Comparison of ENCODE assay signal across 30 cellular contexts in genomic region chr17:82907797-82908261, GRCh38.
DNase-seq lines count a peak whose midpoint lies in the region; ATAC-seq and FAIRE-seq lines count a peak whose summit lies in the region.
"Had no signal": no experiment of that assay in that cellular context is flagged by ENCODE, and none has a peak within 500 bp of the region (broad histone marks: within the 10 kb centered on the region; RNA-seq: fewer than 3 reads in every experiment).

No MANE protein-coding gene starts in this region.

- no peak for DNase-seq in activated T-cell treated with anti-CD3 and anti-CD28 coated beads, Interleukin-2, amount 50 U/mL, for 24 hours
- no peak for DNase-seq in activated T-cell treated with anti-CD3 and anti-CD28 coated beads, Interleukin-2, amount 50 U/mL, for 4 hours
- no peak for DNase-seq in T-helper 17 cell
- no peak for DNase-seq in mesenchymal stem cell
- DNase-seq in urothelium cell line (ENCODE audit: low spot score), result no peak
- no peak for DNase-seq in iPS-NIHi7 (ENCODE audit: extremely low spot score)
- DNase-seq in NCI-H226, result no peak
- no peak for DNase-seq in DMS79 (lab: John Stamatoyannopoulos, UW)
- DNase-seq: activated CD4-positive, alpha-beta T cell treated with anti-CD3 and anti-CD28 coated beads for 48 hours; foreskin fibroblast; heart right ventricle; immature natural killer cell; KG1; naive thymus-derived CD4-positive, alpha-beta T cell; NCI-H146; NCI-H526; SK-N-SH; stimulated activated CD4-positive, alpha-beta T cell treated with anti-CD3 and anti-CD28 coated beads, Interleukin-12 subunit alpha, Interleukin-12 subunit beta, amount 100 ng/mL, for 4 hours; stimulated activated CD4-positive, alpha-beta T cell treated with anti-CD3 and anti-CD28 coated beads, Interleukin-4, amount 100 ng/mL, for 24 hours; stimulated activated naive CD4-positive, alpha-beta T cell; T-helper 2 cell had no signal

- H3K4me3 Mint-ChIP-seq in activated T-cell treated with anti-CD3 and anti-CD28 coated beads, Interleukin-2, amount 50 U/mL, for 24 hours, result no peak overlapping the region
- no peak overlapping the region for H3K4me3 Mint-ChIP-seq in activated T-cell treated with anti-CD3 and anti-CD28 coated beads, Interleukin-2, amount 50 U/mL, for 4 hours
- H3K4me3 Mint-ChIP-seq in T-helper 17 cell, result no peak overlapping the region
- H3K4me3 Mint-ChIP-seq: activated T-helper 1 cell treated with anti-CD3 and anti-CD28 coated beads, Interleukin-12 subunit alpha, Interleukin-12 subunit beta, Interleukin-2, Interleukin-4 antibody, amounts not matched to agents 30 ng/mL and 10 ng/mL and 1 ng/mL, durations not matched to agents 14 hours and 24 hours and 36 hours; immature natural killer cell had no signal

- 94% methylated on average over 13 of the region's 13 CpGs for WGBS in mesenchymal stem cell

- peaks cover 78% of the 10 kb centered on the region for H3K36me3 Mint-ChIP-seq in activated T-cell treated with anti-CD3 and anti-CD28 coated beads, Interleukin-2, amount 50 U/mL, for 24 hours (ENCODE audit: low read depth)
- H3K36me3 Mint-ChIP-seq in activated T-cell treated with anti-CD3 and anti-CD28 coated beads, Interleukin-2, amount 50 U/mL, for 4 hours (ENCODE audit: insufficient read depth), result peaks cover 27% of the 10 kb centered on the region
- peaks cover 6% of the 10 kb centered on the region for H3K36me3 Mint-ChIP-seq in T-helper 17 cell (ENCODE audit: low read depth)

- H3K27ac Mint-ChIP-seq in activated T-cell treated with anti-CD3 and anti-CD28 coated beads, Interleukin-2, amount 50 U/mL, for 24 hours, result peak overlapping the region; percentile 33
- peak overlapping the region; percentile 24 for H3K27ac Mint-ChIP-seq in T-helper 17 cell
- H3K27ac Mint-ChIP-seq: activated T-helper 1 cell treated with anti-CD3 and anti-CD28 coated beads, Interleukin-12 subunit alpha, Interleukin-12 subunit beta, Interleukin-2, Interleukin-4 antibody, amounts not matched to agents 30 ng/mL and 10 ng/mL and 1 ng/mL, durations not matched to agents 14 hours and 24 hours and 36 hours had no signal

- peak overlapping the region; percentile 24 for H3K9ac ChIP-seq in mesenchymal stem cell (ENCODE audit: low read length)
- H3K9ac ChIP-seq: SK-N-SH had no signal

- H3K4me2 ChIP-seq in mesenchymal stem cell (ENCODE audit: low read length, poor library complexity, severe bottlenecking), result no peak overlapping the region
- H3K4me2 ChIP-seq: SK-N-SH had no signal

- no peak overlapping the region for H2AK5ac ChIP-seq in mesenchymal stem cell (ENCODE audit: low read length, severe bottlenecking)

- no peaks in the 10 kb centered on the region for H3K27me3 ChIP-seq in mesenchymal stem cell (ENCODE audit: control insufficient read depth in 1 of 2, insufficient read depth in 1 of 2, low read length in 2 of 2)
- H3K27me3 ChIP-seq: ascending aorta, heart right ventricle, left lung, pancreas, right atrium auricular region had no signal

- H3K9me3 Mint-ChIP-seq in activated T-cell treated with anti-CD3 and anti-CD28 coated beads, Interleukin-2, amount 50 U/mL, for 24 hours, result no peaks in the 10 kb centered on the region
- no peaks in the 10 kb centered on the region for H3K9me3 Mint-ChIP-seq in activated T-cell treated with anti-CD3 and anti-CD28 coated beads, Interleukin-2, amount 50 U/mL, for 4 hours
- H3K9me3 Mint-ChIP-seq: activated naive CD4-positive, alpha-beta T cell treated with anti-CD3 and anti-CD28 coated beads, Interleukin-2, amount 50 U/mL, for 72 hours; activated T-helper 1 cell treated with anti-CD3 and anti-CD28 coated beads, Interleukin-12 subunit alpha, Interleukin-12 subunit beta, Interleukin-2, Interleukin-4 antibody, amounts not matched to agents 30 ng/mL and 10 ng/mL and 1 ng/mL, durations not matched to agents 14 hours and 24 hours and 36 hours; immature natural killer cell; naive thymus-derived CD4-positive, alpha-beta T cell had no signal

- peak; percentile 37 for FAIRE-seq in urothelium cell line (lab: Jason Lieb, UNC)
- FAIRE-seq: HTR-8/SVneo, pancreas had no signal

- no peak overlapping the region for H2BK120ac ChIP-seq in mesenchymal stem cell (ENCODE audit: low read depth, low read length)

- H3K4me1 ChIP-seq in mesenchymal stem cell (ENCODE audit: control insufficient read depth, insufficient read depth, low read depth, low read length), result peaks cover 2% of the 10 kb centered on the region
- H3K4me1 ChIP-seq: ascending aorta, right atrium auricular region had no signal

- peaks cover 9% of the 10 kb centered on the region for H3K79me1 ChIP-seq in mesenchymal stem cell (replicated peaks; ENCODE audit: low read length, poor library complexity, severe bottlenecking)

- H3K27ac ChIP-seq in mesenchymal stem cell (ENCODE audit: low read length, poor library complexity, severe bottlenecking), result no peak overlapping the region
- H3K27ac ChIP-seq: 22Rv1, ascending aorta, epithelial cell of prostate, heart right ventricle, left lung, right atrium auricular region had no signal

- peaks cover 45 to 61% of the 10 kb centered on the region in 2 experiments for H3K36me3 ChIP-seq in mesenchymal stem cell (ENCODE audit: control insufficient read depth in 1 of 2, insufficient read depth in 2 of 2, low read depth in 1 of 2, low read length in 2 of 2)
- H3K36me3 ChIP-seq: pancreas had no signal

- H3K4me1 Mint-ChIP-seq in activated T-cell treated with anti-CD3 and anti-CD28 coated beads, Interleukin-2, amount 50 U/mL, for 24 hours (ENCODE audit: low read depth), result peaks cover 20% of the 10 kb centered on the region
- H3K4me1 Mint-ChIP-seq in activated T-cell treated with anti-CD3 and anti-CD28 coated beads, Interleukin-2, amount 50 U/mL, for 4 hours (ENCODE audit: low read depth), result peaks cover 5% of the 10 kb centered on the region
- H3K4me1 Mint-ChIP-seq in T-helper 17 cell, result peaks cover 12% of the 10 kb centered on the region

- no peak overlapping the region for H3K18ac ChIP-seq in mesenchymal stem cell (ENCODE audit: low read depth in 1 of 2, low read length in 2 of 2)

- peak overlapping the region in 1 of 2 experiments; percentile 41 for H3K4me3 ChIP-seq in mesenchymal stem cell (ENCODE audit: insufficient read depth in 1 of 2, low read depth in 1 of 2, low read length in 2 of 2)
- H3K4me3 ChIP-seq: ascending aorta, heart right ventricle, left lung, pancreas, right atrium auricular region had no signal

- no peak overlapping the region for H2AFZ ChIP-seq in mesenchymal stem cell (ENCODE audit: low read depth, low read length)

- no peak overlapping the region for H2BK15ac ChIP-seq in mesenchymal stem cell (ENCODE audit: low read depth, poor library complexity, severe bottlenecking)

- H3K9me3 ChIP-seq in T-helper 17 cell (ENCODE audit: control insufficient read depth, low read length, poor library complexity, severe bottlenecking), result no peaks in the 10 kb centered on the region
- H3K9me3 ChIP-seq in mesenchymal stem cell (ENCODE audit: control insufficient read depth, low read length), result no peaks in the 10 kb centered on the region
- H3K9me3 ChIP-seq: ascending aorta, heart right ventricle, left lung, pancreas, right atrium auricular region, SK-N-SH had no signal

- H3K14ac ChIP-seq in mesenchymal stem cell (ENCODE audit: low read length in 2 of 2), result no peak overlapping the region

- H4K8ac ChIP-seq in mesenchymal stem cell (ENCODE audit: low read length), result no peak overlapping the region

- no peak overlapping the region for H2BK12ac ChIP-seq in mesenchymal stem cell (ENCODE audit: low read length in 2 of 2)

- peak overlapping the region in 1 of 2 experiments; percentile 38 for H3K23ac ChIP-seq in mesenchymal stem cell (ENCODE audit: low read length in 2 of 2)

- no peak overlapping the region for H2BK5ac ChIP-seq in mesenchymal stem cell (ENCODE audit: low read depth, low read length, poor library complexity, severe bottlenecking)

- no peak overlapping the region for H3K4ac ChIP-seq in mesenchymal stem cell (ENCODE audit: low read depth in 1 of 2, low read length in 2 of 2)

- no peak for ATAC-seq in activated T-cell treated with anti-CD3 and anti-CD28 coated beads, Interleukin-2, amount 50 U/mL, for 4 hours
- ATAC-seq in T-helper 17 cell, result no peak
- ATAC-seq: activated naive CD4-positive, alpha-beta T cell treated with anti-CD3 and anti-CD28 coated beads, Interleukin-2, amount 50 U/mL, for 72 hours; heart right ventricle; left lung; naive thymus-derived CD4-positive, alpha-beta T cell; pancreas had no signal

- no peaks in the 10 kb centered on the region for H3K27me3 Mint-ChIP-seq in activated T-cell treated with anti-CD3 and anti-CD28 coated beads, Interleukin-2, amount 50 U/mL, for 24 hours
- H3K27me3 Mint-ChIP-seq in activated T-cell treated with anti-CD3 and anti-CD28 coated beads, Interleukin-2, amount 50 U/mL, for 4 hours (ENCODE audit: low read depth), result no peaks in the 10 kb centered on the region
- H3K27me3 Mint-ChIP-seq in T-helper 17 cell, result no peaks in the 10 kb centered on the region
- H3K27me3 Mint-ChIP-seq: naive thymus-derived CD4-positive, alpha-beta T cell had no signal

- H4K91ac ChIP-seq in mesenchymal stem cell (ENCODE audit: low read length), result no peak overlapping the region
